36 cellular contexts compared by ENCODE assay signal in the genomic region with DNA sequence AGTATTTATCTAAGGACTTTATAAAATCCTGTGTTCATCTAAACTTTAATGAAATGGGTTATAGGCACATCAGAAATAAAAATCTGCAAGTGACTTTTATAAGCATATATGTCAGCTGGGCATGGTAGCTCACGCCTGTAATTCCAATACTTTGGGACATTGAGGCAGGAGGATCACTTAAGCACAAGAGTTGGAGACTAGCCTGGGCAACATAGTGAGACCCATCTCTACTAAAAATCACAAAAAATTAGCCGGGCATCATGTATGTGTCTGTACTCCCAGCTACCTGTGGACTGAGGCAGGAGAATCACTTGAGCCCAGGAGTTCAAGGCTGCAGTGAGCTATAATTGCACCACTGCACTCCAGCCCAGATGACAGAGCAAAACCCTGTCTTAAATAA.
"Had no signal": no experiment of that assay in that cellular context is flagged by ENCODE, and none has a peak within 500 bp of the region (broad histone marks: within the 10 kb centered on the region; RNA-seq: fewer than 3 reads in every experiment).

No MANE protein-coding gene starts in this region.

- ATAC-seq: activated CD8-positive, alpha-beta memory T cell treated with anti-CD3 and anti-CD28 coated beads, Interleukin-2, amount 10 ng/mL, durations not matched to agents 7 days and 5 days; activated T-helper 17 cell treated with anti-CD3 and anti-CD28 coated beads, Interleukin-2, amount 50 U/mL, for 72 hours; body of pancreas; PC-3 had no signal

- DNase-seq: activated CD4-positive, alpha-beta memory T cell treated with anti-CD3 and anti-CD28 coated beads, Interleukin-2, amount 10 ng/mL, durations not matched to agents 7 days and 5 days; activated CD4-positive, alpha-beta T cell treated with anti-CD3 and anti-CD28 coated beads for 1 hour; activated CD4-positive, alpha-beta T cell treated with anti-CD3 and anti-CD28 coated beads for 48 hours; activated CD4-positive, CD25-positive, alpha-beta regulatory T cell; activated CD8-positive, alpha-beta memory T cell treated with anti-CD3 and anti-CD28 coated beads for 24 hours; activated CD8-positive, alpha-beta memory T cell treated with anti-CD3 and anti-CD28 coated beads, Interleukin-2, amount 10 ng/mL, durations not matched to agents 7 days and 5 days; activated CD8-positive, alpha-beta memory T cell treated with anti-CD3 and anti-CD28 coated beads, Interleukin-2, amount 50 U/mL, for 48 hours; activated effector memory CD4-positive, alpha-beta T cell treated with anti-CD3 and anti-CD28 coated beads, Interleukin-2, amount 50 U/mL, for 16 hours; activated naive CD4-positive, alpha-beta T cell; activated naive CD8-positive, alpha-beta T cell treated with anti-CD3 and anti-CD28 coated beads, Interleukin-2, amount 10 ng/mL, durations not matched to agents 7 days and 5 days; activated T-cell treated with anti-CD3 and anti-CD28 coated beads, Interleukin-2, amount 50 U/mL, for 48 hours; body of pancreas; Karpas-422; KBM-7; NCI-H1105 treated with DMSO at 0.1 percent for 48 hours; NCI-H1436; NCI-H1694; NCI-H1930; NCI-H2081 treated with DMSO at 0.1 percent for 48 hours; NCI-H345; NCI-H526; NCI-H748 treated with DMSO at 0.1 percent for 48 hours; NK-92 treated with Interleukin-12 subunit alpha and Interleukin-12 subunit beta, amount 100 ng/mL, for 24 hours; PC-3; Peyer's patch; RPMI8226; SHP77 treated with DMSO at 0.1 percent for 48 hours; SW 1271; T-helper 1 cell; T-helper 2 cell; T-helper 9 cell had no signal

- H3K36me3 ChIP-seq: breast epithelium, Peyer's patch, SJSA1 had no signal

- H3K27me3 ChIP-seq: body of pancreas, breast epithelium, Peyer's patch, SJSA1 had no signal

- H3K27ac Mint-ChIP-seq: activated CD4-positive, alpha-beta memory T cell treated with anti-CD3 and anti-CD28 coated beads, Interleukin-2, amount 10 ng/mL, durations not matched to agents 7 days and 5 days; activated CD8-positive, alpha-beta memory T cell treated with anti-CD3 and anti-CD28 coated beads, Interleukin-2, amount 10 ng/mL, durations not matched to agents 7 days and 5 days; activated naive CD4-positive, alpha-beta T cell treated with anti-CD3 and anti-CD28 coated beads, Interleukin-2, amount 50 U/mL, for 24 hours; activated naive CD8-positive, alpha-beta T cell treated with anti-CD3 and anti-CD28 coated beads, Interleukin-2, amount 10 ng/mL, durations not matched to agents 7 days and 5 days; activated T-helper 17 cell treated with anti-CD3 and anti-CD28 coated beads, Interleukin-2, amount 50 U/mL, for 72 hours had no signal

- H3K4me3 Mint-ChIP-seq: activated CD4-positive, alpha-beta memory T cell treated with anti-CD3 and anti-CD28 coated beads, Interleukin-2, amount 10 ng/mL, durations not matched to agents 7 days and 5 days; activated CD8-positive, alpha-beta memory T cell treated with anti-CD3 and anti-CD28 coated beads, Interleukin-2, amount 10 ng/mL, durations not matched to agents 7 days and 5 days; activated naive CD4-positive, alpha-beta T cell treated with anti-CD3 and anti-CD28 coated beads, Interleukin-2, amount 50 U/mL, for 24 hours; activated naive CD8-positive, alpha-beta T cell treated with anti-CD3 and anti-CD28 coated beads, Interleukin-2, amount 10 ng/mL, durations not matched to agents 7 days and 5 days; activated T-helper 17 cell treated with anti-CD3 and anti-CD28 coated beads, Interleukin-2, amount 50 U/mL, for 72 hours had no signal

- H3K9me3 ChIP-seq: body of pancreas, breast epithelium, Peyer's patch, SJSA1 had no signal

- H3K4me1 Mint-ChIP-seq: activated CD4-positive, alpha-beta memory T cell treated with anti-CD3 and anti-CD28 coated beads, Interleukin-2, amount 10 ng/mL, durations not matched to agents 7 days and 5 days; activated CD8-positive, alpha-beta memory T cell treated with anti-CD3 and anti-CD28 coated beads, Interleukin-2, amount 10 ng/mL, durations not matched to agents 7 days and 5 days; activated naive CD4-positive, alpha-beta T cell treated with anti-CD3 and anti-CD28 coated beads, Interleukin-2, amount 50 U/mL, for 24 hours; activated naive CD8-positive, alpha-beta T cell treated with anti-CD3 and anti-CD28 coated beads, Interleukin-2, amount 10 ng/mL, durations not matched to agents 7 days and 5 days; activated T-helper 17 cell treated with anti-CD3 and anti-CD28 coated beads, Interleukin-2, amount 50 U/mL, for 72 hours had no signal

- H3K4me1 ChIP-seq: SJSA1 had no signal

- H3K9me3 Mint-ChIP-seq: activated CD4-positive, alpha-beta memory T cell treated with anti-CD3 and anti-CD28 coated beads, Interleukin-2, amount 10 ng/mL, durations not matched to agents 7 days and 5 days; activated naive CD4-positive, alpha-beta T cell treated with anti-CD3 and anti-CD28 coated beads, Interleukin-2, amount 50 U/mL, for 24 hours; activated naive CD8-positive, alpha-beta T cell treated with anti-CD3 and anti-CD28 coated beads, Interleukin-2, amount 10 ng/mL, durations not matched to agents 7 days and 5 days; activated T-helper 17 cell treated with anti-CD3 and anti-CD28 coated beads, Interleukin-2, amount 50 U/mL, for 72 hours had no signal

- H3K4me3 ChIP-seq: body of pancreas, breast epithelium, Peyer's patch, SJSA1 had no signal

- H3K36me3 Mint-ChIP-seq: activated CD8-positive, alpha-beta memory T cell treated with anti-CD3 and anti-CD28 coated beads, Interleukin-2, amount 10 ng/mL, durations not matched to agents 7 days and 5 days; activated naive CD4-positive, alpha-beta T cell treated with anti-CD3 and anti-CD28 coated beads, Interleukin-2, amount 50 U/mL, for 24 hours; activated naive CD8-positive, alpha-beta T cell treated with anti-CD3 and anti-CD28 coated beads, Interleukin-2, amount 10 ng/mL, durations not matched to agents 7 days and 5 days had no signal

- H3K27ac ChIP-seq: body of pancreas, Peyer's patch, SJSA1, VCaP had no signal
